In the genomic region with DNA sequence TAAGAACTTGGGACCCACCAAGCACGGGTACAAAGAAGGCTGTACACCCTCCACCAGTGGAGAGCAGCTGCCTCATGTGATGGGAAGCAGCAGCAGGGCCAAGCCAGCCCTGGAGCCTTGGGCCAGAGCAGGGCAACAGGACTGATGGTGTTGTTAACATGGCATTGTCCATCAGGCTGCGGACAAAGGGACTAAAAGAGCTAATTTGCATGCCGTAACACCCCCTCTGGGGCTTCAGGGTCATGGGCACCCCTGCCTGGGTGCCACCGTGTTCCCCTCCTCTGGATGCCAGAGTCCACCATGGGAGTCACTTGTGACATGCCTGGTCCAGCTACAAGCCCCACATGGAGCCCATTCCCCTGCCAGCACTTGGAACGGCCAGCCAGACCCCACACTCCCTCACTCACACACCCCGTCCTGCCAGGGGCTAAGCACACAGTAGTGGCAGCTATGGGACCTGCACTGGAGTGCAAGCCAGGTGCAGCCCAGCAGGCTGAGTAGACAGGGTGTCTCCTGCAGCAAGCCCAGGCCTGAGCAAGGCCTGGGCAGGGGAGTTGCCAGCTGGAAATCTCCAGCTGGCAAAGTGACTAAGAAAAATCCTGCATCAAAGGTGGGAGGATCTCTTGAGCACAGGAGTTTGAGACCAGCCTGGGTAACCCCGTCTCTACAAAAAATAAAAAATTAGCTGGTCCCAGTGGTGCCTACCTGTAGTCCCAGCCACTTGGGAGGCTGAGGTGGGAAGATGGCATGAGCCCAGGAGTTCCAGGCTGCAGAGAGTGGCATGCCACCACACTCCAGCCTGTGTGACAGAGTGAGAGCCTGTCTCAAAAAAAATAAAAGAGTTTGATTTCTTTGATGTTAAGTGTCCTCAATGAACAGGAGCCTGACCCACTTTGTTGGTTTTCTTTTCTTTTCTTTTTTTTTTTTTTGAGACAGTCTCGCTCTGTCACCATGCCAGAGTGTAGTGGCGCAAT, we compare ENCODE assay signal across 2 cellular contexts.
TF ChIP-seq lines count a peak whose summit lies in the region.

No MANE protein-coding gene starts in this region.

TF ChIP-seq in A549, 52 proteins besides CTCF, POLR2A, EP300 and RAD21:
- no peak for TF ChIP-seq CHD4 (IDR thresholded peaks at IDR 0.05; ENCODE audit: borderline replicate concordance)
- no peak for TF ChIP-seq CEBPB (IDR thresholded peaks at IDR 0.05)
- no peak for TF ChIP-seq ZSCAN20 (CRISPR knock-in tag; IDR thresholded peaks at IDR 0.05)
- TF ChIP-seq HOXB5 (CRISPR knock-in tag; IDR thresholded peaks at IDR 0.05): no peak
- TF ChIP-seq, protein P1, sequence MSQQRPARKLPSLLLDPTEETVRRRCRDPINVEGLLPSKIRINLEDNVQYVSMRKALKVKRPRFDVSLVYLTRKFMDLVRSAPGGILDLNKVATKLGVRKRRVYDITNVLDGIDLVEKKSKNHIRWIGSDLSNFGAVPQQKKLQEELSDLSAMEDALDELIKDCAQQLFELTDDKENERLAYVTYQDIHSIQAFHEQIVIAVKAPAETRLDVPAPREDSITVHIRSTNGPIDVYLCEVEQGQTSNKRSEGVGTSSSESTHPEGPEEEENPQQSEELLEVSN (IDR thresholded peaks at IDR 0.05; ENCODE audit: borderline replicate concordance, low read depth): no peak
- TF ChIP-seq ZFP36 (IDR thresholded peaks at IDR 0.05; ENCODE audit: borderline replicate concordance, partially characterized antibody): no peak
- TF ChIP-seq NPAS2 (CRISPR knock-in tag; IDR thresholded peaks at IDR 0.05; ENCODE audit: borderline replicate concordance): no peak

TF ChIP-seq in HCT116, 20 proteins besides CTCF, POLR2A, EP300 and RAD21:
- no peak for TF ChIP-seq ZNF274 (IDR thresholded peaks at IDR 0.05; ENCODE audit: low read depth, low read length)
- TF ChIP-seq YY1 (IDR thresholded peaks at IDR 0.05; ENCODE audit: extremely low read depth, insufficient replicate concordance, low read depth, low read length): no peak
- TF ChIP-seq, protein P2, sequence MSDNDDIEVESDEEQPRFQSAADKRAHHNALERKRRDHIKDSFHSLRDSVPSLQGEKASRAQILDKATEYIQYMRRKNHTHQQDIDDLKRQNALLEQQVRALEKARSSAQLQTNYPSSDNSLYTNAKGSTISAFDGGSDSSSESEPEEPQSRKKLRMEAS (IDR thresholded peaks at IDR 0.05): no peak
